13 cellular contexts compared by ENCODE assay signal in the genomic region with DNA sequence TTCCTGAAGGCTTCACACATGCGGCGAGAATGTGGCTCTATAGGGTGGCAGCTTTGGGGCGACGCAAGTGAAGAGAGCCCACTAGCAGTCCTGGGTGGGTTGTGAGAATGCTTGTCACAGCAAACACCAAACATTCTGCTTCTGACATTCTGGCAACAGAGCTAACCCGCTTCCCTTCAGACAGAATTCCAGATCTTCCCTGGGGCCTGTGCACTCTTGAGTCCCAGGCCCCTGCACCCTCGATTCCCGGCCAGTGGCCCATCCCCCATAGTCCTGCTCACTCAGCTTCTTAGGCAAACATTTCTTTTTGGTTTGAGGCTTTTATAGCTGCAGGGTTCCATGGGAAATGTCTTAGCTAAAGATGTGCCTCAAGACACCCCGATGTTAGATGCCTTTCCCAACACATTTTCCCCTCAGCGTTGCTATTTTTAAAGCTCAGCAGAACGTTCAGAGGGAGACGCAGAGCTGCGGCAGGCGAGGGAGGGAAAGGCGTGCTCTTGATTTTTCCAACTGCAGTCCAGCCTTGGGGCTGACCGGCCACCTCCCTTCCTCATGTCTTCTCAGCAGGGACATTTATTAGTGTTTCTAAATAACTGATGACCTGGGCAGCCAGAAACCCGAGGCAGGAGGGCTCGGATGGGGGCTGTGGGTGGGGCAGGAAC. TPM values are rescaled to one million over a fixed set of nuclear protein-coding genes. Genes with fewer than 3 reads are reported as not detected.
DNase-seq lines count a peak whose midpoint lies in the region; ATAC-seq lines count a peak whose summit lies in the region.
"Had no signal": no experiment of that assay in that cellular context is flagged by ENCODE, and none has a peak within 500 bp of the region (broad histone marks: within the 10 kb centered on the region; RNA-seq: fewer than 3 reads in every experiment).

No MANE protein-coding gene starts in this region.

- H3K9me3 ChIP-seq in skeletal muscle tissue (ENCODE audit: control insufficient read depth in 3 of 3, low read length in 3 of 3) = no peaks in the 10 kb centered on the region

- no peaks in the 10 kb centered on the region for H3K27me3 ChIP-seq in skeletal muscle tissue (ENCODE audit: control insufficient read depth in 3 of 3, insufficient read depth in 3 of 3, low read length in 3 of 3)

- DNase-seq in NCI-H2227 (lab: John Stamatoyannopoulos, UW; ENCODE audit: unreplicated experiment) = peak; percentile 14
- peak; percentile 38 for DNase-seq in ecto neural progenitor cell (ENCODE audit: low spot score)
- DNase-seq in left kidney (ENCODE audit: low read depth, low spot score) = peak; percentile 33
- DNase-seq in stimulated activated CD4-positive, alpha-beta T cell treated with anti-CD3 and anti-CD28 coated beads, Interleukin-2, amount 100 ng/mL, for 24 hours = no peak
- DNase-seq in cerebellum (ENCODE audit: low spot score) = no peak
- DNase-seq: effector memory CD4-positive, alpha-beta T cell; MV-4-11; NCI-H82 had no signal

- peak overlapping the region in 1 of 3 donors; percentile 35 for H3K9ac ChIP-seq in skeletal muscle tissue (ENCODE audit: low read depth in 1 of 3, low read length in 3 of 3)

- H3K36me3 ChIP-seq in skeletal muscle tissue (ENCODE audit: control insufficient read depth in 3 of 3, insufficient read depth in 3 of 3, low read length in 3 of 3) = peaks cover 2 to 13% (median 6%) of the 10 kb centered on the region in 3 donors

- H3K4me3 ChIP-seq in skeletal muscle tissue (ENCODE audit: low read length in 3 of 3) = no peak overlapping the region

- H3K27ac ChIP-seq in skeletal muscle tissue (ENCODE audit: low read depth, low read length) = peak overlapping the region; percentile 75
- H3K27ac ChIP-seq: RWPE1 had no signal

- ATAC-seq in GM21447 (IDR thresholded peaks at IDR 0.05; ENCODE audit: unreplicated experiment) (no peak), GM18867 (IDR thresholded peaks at IDR 0.05; ENCODE audit: unreplicated experiment) (no peak)
- ATAC-seq: WTC11 had no signal

- H3K4me1 ChIP-seq in skeletal muscle tissue (ENCODE audit: control insufficient read depth in 3 of 3, insufficient read depth in 3 of 3, low read length in 3 of 3) = peaks cover 51 to 63% (median 60%) of the 10 kb centered on the region in 3 donors

RNA-seq across cellular contexts. Expression of a gene that starts 35.2 kb away (rescaled TPM):
- total RNA-seq in skeletal muscle tissue (6.3 TPM), cerebellum (4.9 TPM)

Comparison
In these comparisons a context has a peak if more than half of its experiments do, and no peak if none do; other contexts are left out.
1. DNase-seq: peak in NCI-H2227 (single experiment), ecto neural progenitor cell (single experiment) and left kidney (single experiment); none in stimulated activated CD4-positive, alpha-beta T cell treated with anti-CD3 and anti-CD28 coated beads, Interleukin-2, amount 100 ng/mL, for 24 hours (0 of 2) and cerebellum (single experiment).